ENCODE assay signal across 23 cellular contexts in genomic region chr2:40483590-40483989, GRCh38. TPM values are rescaled to one million over a fixed set of nuclear protein-coding genes. Genes with fewer than 3 reads are reported as not detected.
A peak's percentile ranks its signal among the peaks of the same experiment; 100 is the strongest.
DNase-seq lines count a peak whose midpoint lies in the region; ATAC-seq, FAIRE-seq and TF ChIP-seq lines count a peak whose summit lies in the region.
"Had no signal": no experiment of that assay in that cellular context is flagged by ENCODE, and none has a peak within 500 bp of the region (broad histone marks: within the 10 kb centered on the region; RNA-seq: fewer than 3 reads in every experiment).

No MANE protein-coding gene starts in this region.

- no peaks in the 10 kb centered on the region for H3K27me3 ChIP-seq in PC-3 (ENCODE audit: low read length)
- peaks cover 0 to 1% (median 0%) of the 10 kb centered on the region in 4 experiments; a peak in 1 of 7 replicates for H3K27me3 ChIP-seq in H1 (replicated peaks in 1 of 4; ENCODE audit: control insufficient read depth in 3 of 4, extremely low read depth in 1 of 4, insufficient read depth in 3 of 4, low read length in 3 of 4)
- H3K27me3 ChIP-seq: BE2C; BLaER1 treated with 17β-estradiol and CSF1 and Interleukin-3, amounts not matched to agents 10 nM and 100 nM had no signal

- H3K79me2 ChIP-seq in PC-3 (ENCODE audit: low read length), result no peaks in the 10 kb centered on the region
- H3K79me2 ChIP-seq in H1 (ENCODE audit: control insufficient read depth in 1 of 2, insufficient read depth in 2 of 2, low read length in 2 of 2), result no peaks in the 10 kb centered on the region

- H3K4me1 ChIP-seq in PC-3 (ENCODE audit: insufficient read depth, low read length), result no peaks in the 10 kb centered on the region
- H3K4me1 ChIP-seq in H1 (replicated peaks in 1 of 4; ENCODE audit: control insufficient read depth in 3 of 4, insufficient read depth in 4 of 4, low read length in 3 of 4), result peaks cover 0 to 7% (median 0%) of the 10 kb centered on the region in 4 experiments; a peak in 1 of 7 replicates
- H3K4me1 ChIP-seq: A549 had no signal

- H2AK5ac ChIP-seq in H1 (ENCODE audit: low read depth, low read length), result no peak overlapping the region

- H3K18ac ChIP-seq in H1 (ENCODE audit: extremely low read depth, low read length), result no peak overlapping the region

- ATAC-seq in PC-3, result no peak
- ATAC-seq in activated CD8-positive, alpha-beta T cell treated with anti-CD3 and anti-CD28 coated beads for 36 hours, result no peak
- ATAC-seq: A549; CD8-positive, alpha-beta T cell; HCT116 had no signal

- H3K4me3 ChIP-seq in PC-3 (ENCODE audit: low read length), result no peak overlapping the region
- no peak overlapping the region for H3K4me3 ChIP-seq in H1 (ENCODE audit: extremely low read depth in 1 of 4, insufficient read depth in 2 of 4, low read depth in 3 of 4, low read length in 4 of 4)
- H3K4me3 ChIP-seq: A549; BLaER1 treated with 17β-estradiol and CSF1 and Interleukin-3, amounts not matched to agents 10 nM and 100 nM; GM23248 had no signal

- no peak for DNase-seq in CD14-positive monocyte (ENCODE audit: low spot score)
- DNase-seq in D721Med (ENCODE audit: insufficient read length, low spot score), result no peak
- DNase-seq in PC-3, result no peak
- DNase-seq in H1 (ENCODE audit: low read depth in 1 of 2, low spot score in 2 of 2), result no peak
- DNase-seq in DMS53 treated with DMSO at 0.1 percent for 48 hours (lab: John Stamatoyannopoulos, UW; ENCODE audit: unreplicated experiment), result no peak
- DNase-seq in activated CD8-positive, alpha-beta T cell treated with anti-CD3 and anti-CD28 coated beads for 36 hours, result no peak
- DNase-seq in NCI-H2196 treated with DMSO at 0.1 percent for 48 hours (lab: John Stamatoyannopoulos, UW; ENCODE audit: unreplicated experiment), result no peak
- DNase-seq: 8988T; ACHN; AML-193; BE2C; CD4-positive, CD25-positive, alpha-beta regulatory T cell; CD8-positive, alpha-beta T cell; DMS53; DND-41; GM23248; H9; HFFc6 had no signal

- intact Hi-C loops in CD14-positive monocyte (cut with micrococcal nuclease), result no loop called here
- intact Hi-C loops in PC-3 (cut with micrococcal nuclease), result no loop called here
- intact Hi-C loops in activated CD8-positive, alpha-beta T cell treated with anti-CD3 and anti-CD28 coated beads for 36 hours (cut with micrococcal nuclease), result no loop called here

- H3K9me3 Mint-ChIP-seq in CD14-positive monocyte, result peaks cover 0 to 10% (median 5%) of the 10 kb centered on the region in 7 donors
- no peaks in the 10 kb centered on the region for H3K9me3 Mint-ChIP-seq in activated CD8-positive, alpha-beta T cell treated with anti-CD3 and anti-CD28 coated beads for 36 hours
- H3K9me3 Mint-ChIP-seq: HFFc6 had no signal

- H3K27ac ChIP-seq in PC-3 (ENCODE audit: low read length) (no peak overlapping the region), H1 (ENCODE audit: low read depth, low read length) (no peak overlapping the region)
- H3K27ac ChIP-seq: A549, GM23248 had no signal

- peaks cover 75% of the 10 kb centered on the region for H3K4me1 Mint-ChIP-seq in CD14-positive monocyte
- no peaks in the 10 kb centered on the region for H3K4me1 Mint-ChIP-seq in activated CD8-positive, alpha-beta T cell treated with anti-CD3 and anti-CD28 coated beads for 36 hours (ENCODE audit: low read depth)

- H2BK120ac ChIP-seq in H1 (replicated peaks; ENCODE audit: low read depth, low read length), result no peak overlapping the region

- H2BK20ac ChIP-seq in H1 (ENCODE audit: low read length), result no peak overlapping the region

- no peaks in the 10 kb centered on the region for H4K20me1 ChIP-seq in PC-3 (ENCODE audit: low read length)
- H4K20me1 ChIP-seq in H1 (replicated peaks in 1 of 2; ENCODE audit: control insufficient read depth in 1 of 2, insufficient read depth in 2 of 2, low read length in 2 of 2), result no peaks in the 10 kb centered on the region
- H4K20me1 ChIP-seq: BLaER1 treated with 17β-estradiol and CSF1 and Interleukin-3, amounts not matched to agents 10 nM and 100 nM had no signal

- H3K4me3 Mint-ChIP-seq in CD14-positive monocyte, result no peak overlapping the region
- H3K4me3 Mint-ChIP-seq in activated CD8-positive, alpha-beta T cell treated with anti-CD3 and anti-CD28 coated beads for 36 hours, result no peak overlapping the region
- H3K4me3 Mint-ChIP-seq: CD4-positive, CD25-positive, alpha-beta regulatory T cell; CD8-positive, alpha-beta T cell; H9; HFFc6 had no signal

- H3K27ac Mint-ChIP-seq in CD14-positive monocyte, result peak overlapping the region; percentile 81 to 95 (median 94)
- no peak overlapping the region for H3K27ac Mint-ChIP-seq in activated CD8-positive, alpha-beta T cell treated with anti-CD3 and anti-CD28 coated beads for 36 hours
- H3K27ac Mint-ChIP-seq: CD4-positive, CD25-positive, alpha-beta regulatory T cell; CD8-positive, alpha-beta T cell; HFFc6 had no signal

- no peaks in the 10 kb centered on the region for H3K9me2 ChIP-seq in PC-3 (replicated peaks; ENCODE audit: low read length)

- TF ChIP-seq CTCF in CD14-positive monocyte (IDR thresholded peaks at IDR 0.05) (no peak), D721Med (IDR thresholded peaks at IDR 0.05; ENCODE audit: insufficient read depth, missing control alignments) (no peak), PC-3 (conservative IDR thresholded peaks at IDR 0.05; ENCODE audit: low read depth, low read length) (no peak), H1 (IDR thresholded peaks at IDR 0.05; ENCODE audit: control extremely low read depth in 1 of 3, insufficient read depth in 1 of 3, low read depth in 1 of 3, low read length in 3 of 3) (no peak)
- no peak for TF ChIP-seq CTCF in activated CD8-positive, alpha-beta T cell treated with anti-CD3 and anti-CD28 coated beads for 36 hours (IDR thresholded peaks at IDR 0.05)

- FAIRE-seq in D721Med (lab: Jason Lieb, UNC) (peak; percentile 71), H1 (lab: Jason Lieb, UNC) (no peak)
- FAIRE-seq: A549, GM12892 had no signal

- H3K4me2 ChIP-seq in PC-3 (ENCODE audit: low read length), result no peak overlapping the region
- no peak overlapping the region for H3K4me2 ChIP-seq in H1 (ENCODE audit: insufficient read depth in 1 of 2, low read depth in 2 of 2, low read length in 2 of 2)
- H3K4me2 ChIP-seq: A549; BLaER1 treated with 17β-estradiol and CSF1 and Interleukin-3, amounts not matched to agents 10 nM and 100 nM had no signal

- H3K9ac ChIP-seq in PC-3 (ENCODE audit: low read length) (no peak overlapping the region), H1 (replicated peaks in 1 of 4; ENCODE audit: extremely low read depth in 1 of 4, low read depth in 3 of 4, low read length in 3 of 4) (no peak overlapping the region)
- H3K9ac ChIP-seq: GM23248 had no signal

- peaks cover 0 to 3% of the 10 kb centered on the region in 2 donors for H3K36me3 Mint-ChIP-seq in CD14-positive monocyte
- no peaks in the 10 kb centered on the region for H3K36me3 Mint-ChIP-seq in activated CD8-positive, alpha-beta T cell treated with anti-CD3 and anti-CD28 coated beads for 36 hours (ENCODE audit: low read depth)
- H3K36me3 Mint-ChIP-seq: CD4-positive, CD25-positive, alpha-beta regulatory T cell; CD8-positive, alpha-beta T cell had no signal

- H3K23ac ChIP-seq in H1 (ENCODE audit: insufficient read length), result no peak overlapping the region

- POLR2A ChIA-PET in PC-3 (lab: Charles Lee; ENCODE audit: unreplicated experiment) (no interaction called here), H1 (lab: Charles Lee; ENCODE audit: partially characterized antibody) (no interaction called here)
- POLR2A ChIA-PET in activated CD8-positive, alpha-beta T cell treated with anti-CD3 and anti-CD28 coated beads for 36 hours (lab: Charles Lee), result no interaction called here

- no peaks in the 10 kb centered on the region for H3F3A ChIP-seq in PC-3 (ENCODE audit: low read length, unreplicated experiment)

- H4K91ac ChIP-seq in H1 (replicated peaks; ENCODE audit: insufficient read length, low read length), result no peak overlapping the region

- no peaks in the 10 kb centered on the region for H3K9me3 ChIP-seq in PC-3 (ENCODE audit: low read length)
- no peaks in the 10 kb centered on the region for H3K9me3 ChIP-seq in H1 (ENCODE audit: insufficient read depth in 2 of 2, low read depth in 1 of 2, low read length in 1 of 2)
- H3K9me3 ChIP-seq: A549, BE2C had no signal

- H2BK15ac ChIP-seq in H1 (ENCODE audit: low read length), result no peak overlapping the region

- no peak overlapping the region for H4K5ac ChIP-seq in H1 (ENCODE audit: insufficient read length, low read depth, low read length)

- H3K79me1 ChIP-seq in H1 (ENCODE audit: low read depth, low read length), result no peaks in the 10 kb centered on the region

- no peak for TF ChIP-seq POLR2A in H1 (IDR thresholded peaks at IDR 0.05; ENCODE audit: control extremely low read depth in 1 of 2, low read depth in 2 of 2, low read length in 2 of 2)

- peaks cover 0 to 1% (median 0%) of the 10 kb centered on the region in 3 donors for H3K27me3 Mint-ChIP-seq in CD14-positive monocyte (ENCODE audit: low read depth in 3 of 3)
- no peaks in the 10 kb centered on the region for H3K27me3 Mint-ChIP-seq in activated CD8-positive, alpha-beta T cell treated with anti-CD3 and anti-CD28 coated beads for 36 hours
- H3K27me3 Mint-ChIP-seq: CD4-positive, CD25-positive, alpha-beta regulatory T cell had no signal

- no peak overlapping the region for H3K14ac ChIP-seq in H1 (ENCODE audit: insufficient read length)

- no peak overlapping the region for H2BK12ac ChIP-seq in H1 (ENCODE audit: low read depth, low read length)

- no peak overlapping the region for H2BK5ac ChIP-seq in H1 (ENCODE audit: low read depth, low read length)

- no peaks in the 10 kb centered on the region for H3K36me3 ChIP-seq in PC-3 (ENCODE audit: low read depth, low read length)
- H3K36me3 ChIP-seq in H1 (ENCODE audit: control insufficient read depth in 2 of 4, insufficient read depth in 4 of 4, low read length in 3 of 4), result no peaks in the 10 kb centered on the region
- H3K36me3 ChIP-seq: BE2C; BLaER1 treated with 17β-estradiol and CSF1 and Interleukin-3, amounts not matched to agents 10 nM and 100 nM had no signal

- 0 out of 2 replicates have a peak overlapping the region, but pooled peaks have one; percentile 7 for H2AFZ ChIP-seq in PC-3 (ENCODE audit: low read length)
- H2AFZ ChIP-seq in H1 (ENCODE audit: low read length), result no peak overlapping the region
- H2AFZ ChIP-seq: GM23248 had no signal

- no peaks in the 10 kb centered on the region for H3K23me2 ChIP-seq in H1 (ENCODE audit: low read depth, low read length)

- H4K8ac ChIP-seq in H1 (ENCODE audit: extremely low read depth, insufficient read depth, low read length), result no peak overlapping the region

- no peak for TF ChIP-seq EP300 in H1 (IDR thresholded peaks at IDR 0.05; ENCODE audit: borderline replicate concordance in 1 of 2, low read depth in 2 of 2, low read length in 2 of 2)

- no TSS peak for BruUV-seq in PC-3 (replicated peaks; lab: Mats Ljungman, UMichigan)

- TF ChIP-seq RAD21 in H1 (IDR thresholded peaks at IDR 0.05 in 1 of 2, conservative IDR thresholded peaks at IDR 0.05 in 1 of 2; ENCODE audit: low read depth in 2 of 2, low read length in 2 of 2), result no peak

- H3K4ac ChIP-seq in H1 (replicated peaks; ENCODE audit: insufficient read length, low read depth, low read length), result no peak overlapping the region

- H3K56ac ChIP-seq in H1 (replicated peaks; ENCODE audit: insufficient read length, low read depth, low read length), result no peak overlapping the region

- 97% methylated on average over 3 of the region's 3 CpGs; no CpG with 5 or more reads in 1 of the 2 experiments for WGBS in H1 (ENCODE audit: extremely low coverage in 1 of 2, insufficient coverage in 1 of 2, insufficient read length in 1 of 2, insufficient replicate concordance in 2 of 2, low coverage in 1 of 2, low lambda C conversion rate in 2 of 2, missing lambda C conversion rate in 1 of 2), 2 experiments

- CTCF ChIA-PET in PC-3 (lab: Charles Lee) (no interaction called here), H1 (lab: Charles Lee; ENCODE audit: partially characterized antibody) (interaction anchor here (1.0 to 1.9 kb wide), 5 partner anchors 10 to 570 kb away, joined by 3 to 6 read pairs (median 5); no protein-coding TSS in a partner anchor)
- CTCF ChIA-PET in activated CD8-positive, alpha-beta T cell treated with anti-CD3 and anti-CD28 coated beads for 36 hours (lab: Charles Lee), result interaction anchor here (1.2 kb wide), 1 partner anchor 71 kb away, joined by 3 read pairs; no protein-coding TSS in a partner anchor

RNA-seq across cellular contexts. Expression of gene SLC8A1, which starts 31.7 kb away (rescaled TPM):
- 10 to 100 TPM; 16.9 to 18.2 TPM for polyA plus RNA-seq in CD14-positive monocyte
- 1.3 and 1.6 TPM in 2 replicates for total RNA-seq in PC-3 (2014; rRNA removed)
- 3.2 and 3.6 TPM in 2 replicates for total RNA-seq in H1 (2021; fragmentation: NEBNext Ultra II Directional; extraction: Animal tissue kit (Norgen Biotek cat#: 25700))
- 0.42 and 0.68 TPM in 2 replicates for polyA plus RNA-seq in H1 (2011; rRNA removed)
- polyA plus RNA-seq in H1 (2011; cell fraction: cytosol; rRNA removed), result 0.59 TPM
- polyA plus RNA-seq in H1 (2011; cell fraction: nucleus; rRNA removed), result 0.81 TPM
- polyA plus RNA-seq in H1 (2012, experiment 1 of 2), result 1.3 to 2.9 TPM (median 1.9 TPM) in 4 replicates
- 0.16 TPM for polyA plus RNA-seq in H1 (2012, experiment 2 of 2)
- 2.2 TPM for polyA plus RNA-seq in H1 (2013, experiment 1 of 2)
- polyA plus RNA-seq in H1 (2013, experiment 2 of 2), result 2.4 TPM
- polyA minus RNA-seq in H1 (2011; rRNA and poly(A)+ RNA removed), result 7.7 and 10.3 TPM in 2 replicates
- polyA minus RNA-seq in H1 (2011; cell fraction: cytosol; rRNA and poly(A)+ RNA removed), result 1.5 TPM
- polyA minus RNA-seq in H1 (2011; cell fraction: nucleus; rRNA and poly(A)+ RNA removed), result 7.3 TPM
- total RNA-seq in activated CD8-positive, alpha-beta T cell treated with anti-CD3 and anti-CD28 coated beads for 36 hours, result under 1 TPM; 0.23 to 0.34 TPM
- total RNA-seq: CD4-positive, CD25-positive, alpha-beta regulatory T cell; CD8-positive, alpha-beta T cell; H4 had no signal
